In genomic region chr4:134812611-134813010, GRCh38 we compare ENCODE assay signal across 35 cellular contexts.
"Had no signal": no experiment of that assay in that cellular context is flagged by ENCODE, and none has a peak within 500 bp of the region (broad histone marks: within the 10 kb centered on the region; RNA-seq: fewer than 3 reads in every experiment).

No MANE protein-coding gene starts in this region.

- H3K27ac ChIP-seq: ascending aorta, breast epithelium, PC-9, RWPE1, VCaP had no signal

- H3K27me3 ChIP-seq: ascending aorta, breast epithelium, MG63 had no signal

- ATAC-seq: activated CD8-positive, alpha-beta memory T cell treated with anti-CD3 and anti-CD28 coated beads, Interleukin-2, amount 10 ng/mL, durations not matched to agents 7 days and 5 days; activated naive CD8-positive, alpha-beta T cell treated with anti-CD3 and anti-CD28 coated beads, Interleukin-2, amount 50 U/mL, for 24 hours; Right ventricle myocardium inferior; SK-N-SH treated with all-trans-retinoic acid at 6 μM for 48 hours; T-cell; T-helper 17 cell had no signal

- DNase-seq: activated B cell treated with CpG ODN at 0.5 μM for 24 hours; activated CD4-positive, alpha-beta memory T cell treated with anti-CD3 and anti-CD28 coated beads, Interleukin-2, amount 10 ng/mL, durations not matched to agents 7 days and 5 days; activated CD4-positive, alpha-beta T cell treated with anti-CD3 and anti-CD28 coated beads for 1 hour; activated CD4-positive, alpha-beta T cell treated with anti-CD3 and anti-CD28 coated beads for 48 hours; activated CD8-positive, alpha-beta memory T cell treated with anti-CD3 and anti-CD28 coated beads for 24 hours; activated CD8-positive, alpha-beta memory T cell treated with anti-CD3 and anti-CD28 coated beads, Interleukin-2, amount 10 ng/mL, durations not matched to agents 7 days and 5 days; activated CD8-positive, alpha-beta memory T cell treated with anti-CD3 and anti-CD28 coated beads, Interleukin-2, amount 50 U/mL, for 48 hours; activated effector memory CD4-positive, alpha-beta T cell treated with Interleukin-2 at 50 U/mL for 16 hours; activated naive CD4-positive, alpha-beta T cell treated with anti-CD3 and anti-CD28 coated beads, Interleukin-2, amount 10 ng/mL, durations not matched to agents 7 days and 5 days; activated naive CD8-positive, alpha-beta T cell treated with anti-CD3 and anti-CD28 coated beads, Interleukin-2, amount 50 U/mL, for 24 hours; activated T-cell treated with anti-CD3 and anti-CD28 coated beads, Interleukin-2, amount 50 U/mL, for 48 hours; amygdala; Karpas-422; KBM-7; MG63; NCI-H1048; NCI-H1105 treated with DMSO at 0.1 percent for 48 hours; NCI-H1436; NCI-H1694; NCI-H1930; NCI-H2081 treated with DMSO at 0.1 percent for 48 hours; NCI-H226; NCI-H446 treated with DMSO at 0.1 percent for 48 hours; NCI-H524 treated with DMSO at 0.1 percent for 48 hours; PC-9; SIG-M5; T-cell; T-helper 17 cell had no signal

- H3K36me3 ChIP-seq: ascending aorta, breast epithelium, MG63 had no signal

- H3K4me3 ChIP-seq: ascending aorta, breast epithelium, MG63, PC-9 had no signal

- H3K9me3 ChIP-seq: ascending aorta, breast epithelium, MG63 had no signal

- H3K4me1 ChIP-seq: ascending aorta, breast epithelium had no signal

- FAIRE-seq: RCC 7860 had no signal
